In genomic region chr2:43370705-43371104, GRCh38 we compare ENCODE assay signal across 10 cellular contexts.
DNase-seq lines count a peak whose midpoint lies in the region; ATAC-seq and TF ChIP-seq lines count a peak whose summit lies in the region.
"Had no signal": no experiment of that assay in that cellular context is flagged by ENCODE, and none has a peak within 500 bp of the region (broad histone marks: within the 10 kb centered on the region; RNA-seq: fewer than 3 reads in every experiment).

No MANE protein-coding gene starts in this region.

- H3K4me1 ChIP-seq in body of pancreas (peaks cover 23% of the 10 kb centered on the region), thyroid gland (peaks cover 19 to 45% of the 10 kb centered on the region in 2 donors)

- H3K27me3 ChIP-seq in body of pancreas, result no peaks in the 10 kb centered on the region
- H3K27me3 ChIP-seq in thyroid gland, result no peaks in the 10 kb centered on the region
- H3K27me3 ChIP-seq: adrenal gland had no signal

- ATAC-seq in body of pancreas (peak; percentile 81), GM18520 (IDR thresholded peaks at IDR 0.05; ENCODE audit: unreplicated experiment) (no peak)
- ATAC-seq: activated CD8-positive, alpha-beta memory T cell treated with anti-CD3 and anti-CD28 coated beads, Interleukin-2, amount 10 ng/mL, durations not matched to agents 7 days and 5 days had no signal

- DNase-seq in NCI-H2196 (lab: John Stamatoyannopoulos, UW; ENCODE audit: unreplicated experiment) (peak; percentile 27), NCI-H2196 treated with DMSO at 0.1 percent for 48 hours (lab: John Stamatoyannopoulos, UW; ENCODE audit: unreplicated experiment) (no peak), body of pancreas (peak in 1 of 4 donors; percentile 18), kidney glomerular epithelial cell (lab: John Stamatoyannopoulos, UW) (peak; percentile 57), thyroid gland (no peak), HCEC 1CT (no peak), cerebellar cortex (ENCODE audit: low spot score) (no peak)
- DNase-seq: activated CD8-positive, alpha-beta memory T cell treated with anti-CD3 and anti-CD28 coated beads, Interleukin-2, amount 10 ng/mL, durations not matched to agents 7 days and 5 days had no signal

- TF ChIP-seq CTCF in body of pancreas (IDR thresholded peaks at IDR 0.05) (no peak), thyroid gland (IDR thresholded peaks at IDR 0.05) (no peak)

- H3K27ac ChIP-seq in body of pancreas (peak overlapping the region in 1 of 4 donors; percentile 63), thyroid gland (peak overlapping the region in 2 of 3 donors; percentile 3 to 41)

- no peaks in the 10 kb centered on the region for H3K36me3 ChIP-seq in body of pancreas (replicated peaks in 1 of 2; ENCODE audit: insufficient read depth in 1 of 2, low read depth in 2 of 2)
- H3K36me3 ChIP-seq in thyroid gland, result no peaks in the 10 kb centered on the region
- H3K36me3 ChIP-seq: adrenal gland had no signal

- no peak for TF ChIP-seq POLR2A in body of pancreas (IDR thresholded peaks at IDR 0.05)
- TF ChIP-seq POLR2A in thyroid gland (IDR thresholded peaks at IDR 0.05), result no peak

- no peaks in the 10 kb centered on the region for H3K9me3 ChIP-seq in body of pancreas
- H3K9me3 ChIP-seq in thyroid gland, result no peaks in the 10 kb centered on the region
- H3K9me3 ChIP-seq: adrenal gland had no signal

- intact Hi-C loops in body of pancreas (cut with DNase I), result no loop called here
- intact Hi-C loops in thyroid gland (cut with DNase I), result no loop called here

- no peak overlapping the region for H3K4me3 ChIP-seq in body of pancreas
- no peak overlapping the region for H3K4me3 ChIP-seq in thyroid gland (replicated peaks in 1 of 3)
- H3K4me3 ChIP-seq: adrenal gland had no signal

Comparison
In these comparisons a context has a peak if more than half of its experiments do, and no peak if none do; other contexts are left out.
1. DNase-seq: peak in NCI-H2196 (single experiment) and kidney glomerular epithelial cell (single experiment); none in NCI-H2196 treated with DMSO at 0.1 percent for 48 hours (single experiment), thyroid gland (0 of 2), HCEC 1CT (single experiment) and cerebellar cortex (single experiment).